In the genomic region with DNA sequence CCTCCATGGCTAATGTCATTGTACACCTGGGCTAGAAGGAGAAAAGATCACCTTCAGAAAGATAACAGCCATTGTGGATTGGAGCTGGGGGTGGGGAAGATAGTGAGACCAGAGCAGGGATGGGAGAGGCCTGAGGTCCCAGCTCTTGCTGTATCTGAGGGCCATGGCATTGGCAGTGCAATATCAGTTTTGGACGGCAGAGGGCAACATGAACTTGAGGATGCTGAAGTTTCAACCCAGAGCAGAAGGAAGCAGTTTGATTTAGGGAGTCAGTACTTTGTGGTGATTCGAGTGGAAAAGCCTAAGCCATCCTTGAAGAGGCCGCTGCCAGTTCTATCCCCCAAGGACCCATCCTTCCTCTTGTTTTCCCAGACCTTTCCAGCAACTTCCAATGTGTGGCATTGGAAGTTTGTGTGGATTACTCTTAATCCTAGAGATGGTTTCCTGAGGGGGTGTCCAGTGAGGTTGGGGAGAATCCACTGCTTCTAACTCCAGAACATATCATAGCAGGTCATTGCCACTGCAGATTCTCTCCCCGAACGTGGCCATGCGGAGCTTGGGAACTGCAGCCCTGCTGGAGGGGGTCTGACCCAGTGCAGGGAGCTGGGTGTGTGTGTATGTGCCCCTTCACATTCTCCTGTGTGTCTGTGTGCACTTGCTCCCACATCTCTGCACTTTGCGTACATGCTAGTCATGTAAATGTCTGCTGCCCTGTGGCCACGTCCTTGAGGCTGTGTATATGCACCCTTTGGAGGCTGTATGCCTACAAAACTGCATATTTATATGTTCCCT, we compare ENCODE assay signal across 8 cellular contexts. TPM values are rescaled to one million over a fixed set of nuclear protein-coding genes. Genes with fewer than 3 reads are reported as not detected.
DNase-seq lines count a peak whose midpoint lies in the region; ATAC-seq and TF ChIP-seq lines count a peak whose summit lies in the region.

No MANE protein-coding gene starts in this region.

- ATAC-seq in HG02642 (IDR thresholded peaks at IDR 0.05; ENCODE audit: poor library complexity, unreplicated experiment), result peak; percentile 55
- ATAC-seq in HG03045 (IDR thresholded peaks at IDR 0.05; ENCODE audit: unreplicated experiment), result no peak

- 47% methylated on average over 8 of the region's 8 CpGs for WGBS in liver

- no peaks in the 10 kb centered on the region for H3K27me3 ChIP-seq in colonic mucosa
- H3K27me3 ChIP-seq in liver (ENCODE audit: control insufficient read depth in 4 of 4, insufficient read depth in 4 of 4, low read length in 3 of 4), result no peaks in the 10 kb centered on the region

- DNase-seq in CMK (ENCODE audit: low read depth), result peak; percentile 52
- peak; percentile 40 for DNase-seq in NCI-H510A (lab: John Stamatoyannopoulos, UW)
- DNase-seq in activated CD4-positive, alpha-beta T cell treated with anti-CD3 and anti-CD28 coated beads for 48 hours, result peak; percentile 81
- peak; percentile 75 for DNase-seq in colonic mucosa
- DNase-seq in stimulated activated CD4-positive, alpha-beta T cell treated with anti-CD3 and anti-CD28 coated beads, Interleukin-4, amount 100 ng/mL, for 48 hours (ENCODE audit: low read depth in 2 of 2), result peak; percentile 46 to 66

- TF ChIP-seq RAD21 in liver (IDR thresholded peaks at IDR 0.05), result peak; percentile 94 to 95

- H3K9ac ChIP-seq in colonic mucosa (ENCODE audit: low read depth in 2 of 2, low read length in 2 of 2) (no peak overlapping the region), liver (ENCODE audit: low read depth in 1 of 2, low read length in 2 of 2) (no peak overlapping the region)

- TF ChIP-seq CTCF in colonic mucosa (IDR thresholded peaks at IDR 0.05) (peak; percentile 89), liver (IDR thresholded peaks at IDR 0.05; ENCODE audit: low read depth, low read length, missing input control) (peak; percentile 97)

- H3K4me3 ChIP-seq in colonic mucosa (no peak overlapping the region), liver (ENCODE audit: low read depth in 1 of 3, low read length in 3 of 3) (no peak overlapping the region)

- intact Hi-C loops in colonic mucosa (cut with DNase I), result loop anchor here (2.0 to 5.0 kb wide), 2 partner anchors 58 to 188 kb away; no protein-coding TSS in a partner anchor

- no peak overlapping the region for H3K27ac ChIP-seq in colonic mucosa
- H3K27ac ChIP-seq in liver (ENCODE audit: low read depth in 1 of 2, low read length in 2 of 2), result no peak overlapping the region

- H3K9me3 ChIP-seq in colonic mucosa, result no peaks in the 10 kb centered on the region
- no peaks in the 10 kb centered on the region for H3K9me3 ChIP-seq in liver (ENCODE audit: control insufficient read depth in 4 of 4, low read length in 3 of 4)

- H3K36me3 ChIP-seq in colonic mucosa, result no peaks in the 10 kb centered on the region
- no peaks in the 10 kb centered on the region for H3K36me3 ChIP-seq in liver (ENCODE audit: control insufficient read depth in 4 of 4, insufficient read depth in 3 of 4, low read depth in 1 of 4, low read length in 3 of 4)

- no peaks in the 10 kb centered on the region for H3K4me1 ChIP-seq in colonic mucosa
- H3K4me1 ChIP-seq in liver (ENCODE audit: control insufficient read depth in 4 of 4, insufficient read depth in 4 of 4, low read length in 3 of 4), result no peaks in the 10 kb centered on the region

TF ChIP-seq in liver, 16 proteins besides CTCF, POLR2A, EP300 and RAD21:
- TF ChIP-seq GABPA (IDR thresholded peaks at IDR 0.05 in 1 of 2, conservative IDR thresholded peaks at IDR 0.05 in 1 of 2), result no peak
- TF ChIP-seq, protein P1, sequence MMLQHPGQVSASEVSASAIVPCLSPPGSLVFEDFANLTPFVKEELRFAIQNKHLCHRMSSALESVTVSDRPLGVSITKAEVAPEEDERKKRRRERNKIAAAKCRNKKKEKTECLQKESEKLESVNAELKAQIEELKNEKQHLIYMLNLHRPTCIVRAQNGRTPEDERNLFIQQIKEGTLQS (IDR thresholded peaks at IDR 0.05), result no peak
- TF ChIP-seq EGR1 (IDR thresholded peaks at IDR 0.05; ENCODE audit: low read depth in 2 of 2), result no peak
- TF ChIP-seq, protein P2, sequence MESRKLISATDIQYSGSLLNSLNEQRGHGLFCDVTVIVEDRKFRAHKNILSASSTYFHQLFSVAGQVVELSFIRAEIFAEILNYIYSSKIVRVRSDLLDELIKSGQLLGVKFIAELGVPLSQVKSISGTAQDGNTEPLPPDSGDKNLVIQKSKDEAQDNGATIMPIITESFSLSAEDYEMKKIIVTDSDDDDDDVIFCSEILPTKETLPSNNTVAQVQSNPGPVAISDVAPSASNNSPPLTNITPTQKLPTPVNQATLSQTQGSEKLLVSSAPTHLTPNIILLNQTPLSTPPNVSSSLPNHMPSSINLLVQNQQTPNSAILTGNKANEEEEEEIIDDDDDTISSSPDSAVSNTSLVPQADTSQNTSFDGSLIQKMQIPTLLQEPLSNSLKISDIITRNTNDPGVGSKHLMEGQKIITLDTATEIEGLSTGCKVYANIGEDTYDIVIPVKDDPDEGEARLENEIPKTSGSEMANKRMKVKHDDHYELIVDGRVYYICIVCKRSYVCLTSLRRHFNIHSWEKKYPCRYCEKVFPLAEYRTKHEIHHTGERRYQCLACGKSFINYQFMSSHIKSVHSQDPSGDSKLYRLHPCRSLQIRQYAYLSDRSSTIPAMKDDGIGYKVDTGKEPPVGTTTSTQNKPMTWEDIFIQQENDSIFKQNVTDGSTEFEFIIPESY (IDR thresholded peaks at IDR 0.05), result no peak
- TF ChIP-seq YY1 (IDR thresholded peaks at IDR 0.05), result no peak
- no peak for TF ChIP-seq RXRA (IDR thresholded peaks at IDR 0.05)
- no peak for TF ChIP-seq HNF4A (conservative IDR thresholded peaks at IDR 0.05)
- TF ChIP-seq TAF1 (conservative IDR thresholded peaks at IDR 0.05), result no peak
- TF ChIP-seq SP1 (IDR thresholded peaks at IDR 0.05), result no peak
- no peak for TF ChIP-seq JUND (IDR thresholded peaks at IDR 0.05)
- TF ChIP-seq NR2F2 (IDR thresholded peaks at IDR 0.05), result no peak
- no peak for TF ChIP-seq FOXA2 (IDR thresholded peaks at IDR 0.05)
- no peak for TF ChIP-seq FOXA1 (IDR thresholded peaks at IDR 0.05)
- TF ChIP-seq, protein P3, sequence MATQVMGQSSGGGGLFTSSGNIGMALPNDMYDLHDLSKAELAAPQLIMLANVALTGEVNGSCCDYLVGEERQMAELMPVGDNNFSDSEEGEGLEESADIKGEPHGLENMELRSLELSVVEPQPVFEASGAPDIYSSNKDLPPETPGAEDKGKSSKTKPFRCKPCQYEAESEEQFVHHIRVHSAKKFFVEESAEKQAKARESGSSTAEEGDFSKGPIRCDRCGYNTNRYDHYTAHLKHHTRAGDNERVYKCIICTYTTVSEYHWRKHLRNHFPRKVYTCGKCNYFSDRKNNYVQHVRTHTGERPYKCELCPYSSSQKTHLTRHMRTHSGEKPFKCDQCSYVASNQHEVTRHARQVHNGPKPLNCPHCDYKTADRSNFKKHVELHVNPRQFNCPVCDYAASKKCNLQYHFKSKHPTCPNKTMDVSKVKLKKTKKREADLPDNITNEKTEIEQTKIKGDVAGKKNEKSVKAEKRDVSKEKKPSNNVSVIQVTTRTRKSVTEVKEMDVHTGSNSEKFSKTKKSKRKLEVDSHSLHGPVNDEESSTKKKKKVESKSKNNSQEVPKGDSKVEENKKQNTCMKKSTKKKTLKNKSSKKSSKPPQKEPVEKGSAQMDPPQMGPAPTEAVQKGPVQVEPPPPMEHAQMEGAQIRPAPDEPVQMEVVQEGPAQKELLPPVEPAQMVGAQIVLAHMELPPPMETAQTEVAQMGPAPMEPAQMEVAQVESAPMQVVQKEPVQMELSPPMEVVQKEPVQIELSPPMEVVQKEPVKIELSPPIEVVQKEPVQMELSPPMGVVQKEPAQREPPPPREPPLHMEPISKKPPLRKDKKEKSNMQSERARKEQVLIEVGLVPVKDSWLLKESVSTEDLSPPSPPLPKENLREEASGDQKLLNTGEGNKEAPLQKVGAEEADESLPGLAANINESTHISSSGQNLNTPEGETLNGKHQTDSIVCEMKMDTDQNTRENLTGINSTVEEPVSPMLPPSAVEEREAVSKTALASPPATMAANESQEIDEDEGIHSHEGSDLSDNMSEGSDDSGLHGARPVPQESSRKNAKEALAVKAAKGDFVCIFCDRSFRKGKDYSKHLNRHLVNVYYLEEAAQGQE (IDR thresholded peaks at IDR 0.05), result no peak
- no peak for TF ChIP-seq HNF4G (IDR thresholded peaks at IDR 0.05)

RNA-seq across cellular contexts. Expression of a gene that starts 24.1 kb away (rescaled TPM):
- total RNA-seq in colonic mucosa (not detected), liver (not detected)
- polyA plus RNA-seq in liver, result not detected
